ENCODE assay signal across 8 cellular contexts in genomic region chr1:112396668-112397025, GRCh38. TPM values are rescaled to one million over a fixed set of nuclear protein-coding genes. Genes with fewer than 3 reads are reported as not detected.
DNase-seq lines count a peak whose midpoint lies in the region; ATAC-seq, FAIRE-seq and TF ChIP-seq lines count a peak whose summit lies in the region.

No MANE protein-coding gene starts in this region.

- H4K20me1 ChIP-seq in astrocyte (ENCODE audit: insufficient read depth, low read length) = peaks cover 34% of the 10 kb centered on the region

- H3K4me1 ChIP-seq in astrocyte (ENCODE audit: insufficient read depth, low read length) (peaks cover 36% of the 10 kb centered on the region), left lung (peaks cover 23 to 71% of the 10 kb centered on the region in 2 donors), tibial nerve (peaks cover 0 to 77% (median 21%) of the 10 kb centered on the region in 4 donors)

- no peak for FAIRE-seq in astrocyte (lab: Jason Lieb, UNC)

- H3K36me3 Mint-ChIP-seq in HFFc6 (ENCODE audit: low read depth) (peaks cover 33% of the 10 kb centered on the region), astrocyte (ENCODE audit: low read depth, unreplicated experiment) (peaks cover 5% of the 10 kb centered on the region)

- peak overlapping the region; percentile 96 for H3K27ac ChIP-seq in astrocyte (ENCODE audit: low read depth, low read length)
- H3K27ac ChIP-seq in left lung = peak overlapping the region; percentile 89 to 91
- peak overlapping the region; percentile 78 to 98 (median 93) for H3K27ac ChIP-seq in tibial nerve

- H3K36me3 ChIP-seq in astrocyte (ENCODE audit: insufficient read depth, low read length) (peaks cover 2% of the 10 kb centered on the region), left lung (no peaks in the 10 kb centered on the region), tibial nerve (no peaks in the 10 kb centered on the region)

- no peak for TF ChIP-seq EP300 in tibial nerve (IDR thresholded peaks at IDR 0.05)

- H3K4me1 Mint-ChIP-seq in HFFc6 (ENCODE audit: low read depth) = peaks cover 78% of the 10 kb centered on the region
- H3K4me1 Mint-ChIP-seq in astrocyte (ENCODE audit: low read depth, unreplicated experiment) = peaks cover 47% of the 10 kb centered on the region

- H3K4me3 Mint-ChIP-seq in HFFc6 (peak overlapping the region; percentile 97), astrocyte (ENCODE audit: unreplicated experiment) (peak overlapping the region; percentile 100)

- H3K9me3 ChIP-seq in astrocyte (ENCODE audit: insufficient read depth, low read depth, low read length) (no peaks in the 10 kb centered on the region), left lung (no peaks in the 10 kb centered on the region), tibial nerve (no peaks in the 10 kb centered on the region)

- no peak for TF ChIP-seq POLR2A in tibial nerve (IDR thresholded peaks at IDR 0.05)

- peak overlapping the region; percentile 99 for H3K9ac ChIP-seq in astrocyte (ENCODE audit: low read length)

- TF ChIP-seq CTCF in HFFc6 (IDR thresholded peaks at IDR 0.05) (no peak), astrocyte (IDR thresholded peaks at IDR 0.05; ENCODE audit: insufficient read depth, low read depth, low read length) (no peak), left lung (IDR thresholded peaks at IDR 0.05) (no peak), tibial nerve (IDR thresholded peaks at IDR 0.05) (no peak)

- peaks cover 61% of the 10 kb centered on the region for H3K79me2 ChIP-seq in astrocyte (ENCODE audit: insufficient read depth, low read length)

- peak; percentile 10 for ATAC-seq in left lung
- ATAC-seq in HG02840 (IDR thresholded peaks at IDR 0.05; ENCODE audit: low FRiP score, unreplicated experiment) = no peak

- H3K27me3 ChIP-seq in astrocyte (ENCODE audit: insufficient read depth, low read length) (no peaks in the 10 kb centered on the region), left lung (peaks cover 0 to 6% of the 10 kb centered on the region in 2 donors), tibial nerve (no peaks in the 10 kb centered on the region)

- 0% methylated on average over 9 of the region's 9 CpGs for WGBS in tibial nerve, 2 donors

- H3K27me3 Mint-ChIP-seq in HFFc6 (ENCODE audit: insufficient read depth) (peaks cover 1% of the 10 kb centered on the region), astrocyte (ENCODE audit: low read depth, unreplicated experiment) (no peaks in the 10 kb centered on the region)

- peak overlapping the region; percentile 96 for H3K4me2 ChIP-seq in astrocyte (ENCODE audit: low read length)

- H3K27ac Mint-ChIP-seq in HFFc6 = peak overlapping the region; percentile 98
- H3K27ac Mint-ChIP-seq in astrocyte (ENCODE audit: unreplicated experiment) = peak overlapping the region; percentile 95

- H3K4me3 ChIP-seq in astrocyte (ENCODE audit: insufficient read depth, low read depth, low read length) (peak overlapping the region; percentile 96), left lung (peak overlapping the region; percentile 77 to 100), tibial nerve (peak overlapping the region; percentile 79 to 94 (median 84))

- DNase-seq in Ammon's horn (ENCODE audit: low spot score) (peak; percentile 35), HFFc6 (no peak), astrocyte (ENCODE audit: low read depth) (no peak), left lung (no peak), tibial nerve (ENCODE audit: low spot score in 2 of 2) (no peak), NOMO-1 treated with DMSO at 0.1 percent for 48 hours (lab: John Stamatoyannopoulos, UW; ENCODE audit: unreplicated experiment) (no peak)
- no peak for DNase-seq in activated CD4-positive, alpha-beta T cell treated with anti-CD3 and anti-CD28 coated beads, Interleukin-2, amount 50 U/mL, for 4 hours

- H2AFZ ChIP-seq in astrocyte (ENCODE audit: low read depth, low read length) = peak overlapping the region; percentile 56

- intact Hi-C loops in left lung (cut with DNase I) = loop anchor here (5.0 to 10.0 kb wide), 3 partner anchors 66 to 308 kb away; partner anchors contain the start of gene RHOC (in 1 of the 2)

- H3K9me3 Mint-ChIP-seq in HFFc6 = no peaks in the 10 kb centered on the region
- no peaks in the 10 kb centered on the region for H3K9me3 Mint-ChIP-seq in astrocyte (ENCODE audit: unreplicated experiment)

RNA-seq across cellular contexts. Expression of gene CTTNBP2NL, which starts 0.6 kb away (rescaled TPM):
- total RNA-seq in HFFc6 (2021; fragmentation: NEBNext Ultra II Directional; extraction: Animal tissue kit (Norgen Biotek cat#: 25700)) = 10 to 100 TPM; 71.9 to 80.8 (median 76.5) TPM
- total RNA-seq in astrocyte (83.0 and 91.9 TPM in 2 replicates), left lung (10 to 100 TPM; 42.3 to 49.2 TPM), tibial nerve (10 to 100 TPM; 18.8 to 28.0 (median 20.8) TPM)
